Comparison of ENCODE assay signal across 25 cellular contexts in the genomic region with DNA sequence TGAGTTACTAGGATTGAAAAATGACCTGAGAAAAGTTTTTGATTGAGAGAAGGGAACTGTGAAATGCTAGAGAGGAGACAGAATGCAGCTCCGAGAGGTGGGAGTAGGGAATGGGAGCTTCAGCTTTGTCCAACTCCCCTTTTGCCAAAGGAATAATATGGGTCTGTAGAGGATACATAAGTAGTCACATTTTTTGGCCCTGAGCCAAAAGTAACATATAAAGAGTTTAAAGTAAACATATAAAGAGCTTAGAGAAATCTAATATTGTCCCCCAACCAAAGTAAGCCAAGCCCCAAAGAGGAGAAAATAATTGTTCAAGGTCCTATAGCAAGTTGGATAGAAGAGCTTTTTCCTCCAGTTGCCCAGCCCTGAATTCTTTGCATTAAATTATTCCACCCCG.
"Had no signal": no experiment of that assay in that cellular context is flagged by ENCODE, and none has a peak within 500 bp of the region (broad histone marks: within the 10 kb centered on the region; RNA-seq: fewer than 3 reads in every experiment).

No MANE protein-coding gene starts in this region.

- ATAC-seq: activated CD8-positive, alpha-beta memory T cell treated with anti-CD3 and anti-CD28 coated beads, Interleukin-2, amount 10 ng/mL, durations not matched to agents 7 days and 5 days; body of pancreas; T-helper 17 cell; WTC11 had no signal

- H3K36me3 Mint-ChIP-seq: activated CD8-positive, alpha-beta memory T cell treated with anti-CD3 and anti-CD28 coated beads, Interleukin-2, amount 10 ng/mL, durations not matched to agents 7 days and 5 days; activated naive CD4-positive, alpha-beta T cell treated with anti-CD3 and anti-CD28 coated beads, Interleukin-2, amount 50 U/mL, for 24 hours had no signal

- H3K27me3 ChIP-seq: body of pancreas had no signal

- H3K27ac Mint-ChIP-seq: activated CD4-positive, alpha-beta T cell treated with anti-CD3 and anti-CD28 coated beads, Interleukin-2, amount 10 ng/mL, durations not matched to agents 24 days and 14 days; activated CD8-positive, alpha-beta memory T cell treated with anti-CD3 and anti-CD28 coated beads, Interleukin-2, amount 10 ng/mL, durations not matched to agents 7 days and 5 days; activated naive CD4-positive, alpha-beta T cell treated with anti-CD3 and anti-CD28 coated beads, Interleukin-2, amount 50 U/mL, for 24 hours; activated T-cell treated with anti-CD3 and anti-CD28 coated beads, Interleukin-2, amount 50 U/mL, for 24 hours; activated T-helper 1 cell treated with anti-CD3 and anti-CD28 coated beads, Interleukin-12 subunit alpha, Interleukin-12 subunit beta, Interleukin-2, Interleukin-4 antibody, amounts not matched to agents 30 ng/mL and 10 ng/mL and 1 ng/mL, durations not matched to agents 14 hours and 24 hours and 36 hours; T-helper 17 cell; WTC11 had no signal

- H3K4me3 Mint-ChIP-seq: activated CD4-positive, alpha-beta T cell treated with anti-CD3 and anti-CD28 coated beads, Interleukin-2, amount 10 ng/mL, durations not matched to agents 24 days and 14 days; activated CD8-positive, alpha-beta memory T cell treated with anti-CD3 and anti-CD28 coated beads, Interleukin-2, amount 10 ng/mL, durations not matched to agents 7 days and 5 days; activated naive CD4-positive, alpha-beta T cell treated with anti-CD3 and anti-CD28 coated beads, Interleukin-2, amount 50 U/mL, for 24 hours; activated T-cell treated with anti-CD3 and anti-CD28 coated beads, Interleukin-2, amount 50 U/mL, for 24 hours; activated T-helper 1 cell treated with anti-CD3 and anti-CD28 coated beads, Interleukin-12 subunit alpha, Interleukin-12 subunit beta, Interleukin-2, Interleukin-4 antibody, amounts not matched to agents 30 ng/mL and 10 ng/mL and 1 ng/mL, durations not matched to agents 14 hours and 24 hours and 36 hours; T-helper 17 cell; WTC11 had no signal

- H3K4me1 ChIP-seq: body of pancreas had no signal

- H3K4me3 ChIP-seq: body of pancreas had no signal

- H3K27me3 Mint-ChIP-seq: activated CD4-positive, alpha-beta T cell treated with anti-CD3 and anti-CD28 coated beads, Interleukin-2, amount 10 ng/mL, durations not matched to agents 24 days and 14 days; activated CD8-positive, alpha-beta memory T cell treated with anti-CD3 and anti-CD28 coated beads, Interleukin-2, amount 10 ng/mL, durations not matched to agents 7 days and 5 days; activated naive CD4-positive, alpha-beta T cell treated with anti-CD3 and anti-CD28 coated beads, Interleukin-2, amount 50 U/mL, for 24 hours; activated T-cell treated with anti-CD3 and anti-CD28 coated beads, Interleukin-2, amount 50 U/mL, for 24 hours; T-helper 17 cell had no signal

- H3K27ac ChIP-seq: body of pancreas had no signal

- H3K9me3 Mint-ChIP-seq: activated naive CD4-positive, alpha-beta T cell treated with anti-CD3 and anti-CD28 coated beads, Interleukin-2, amount 50 U/mL, for 24 hours had no signal

- H3K9me3 ChIP-seq: body of pancreas had no signal

- H3K4me1 Mint-ChIP-seq: activated CD4-positive, alpha-beta T cell treated with anti-CD3 and anti-CD28 coated beads, Interleukin-2, amount 10 ng/mL, durations not matched to agents 24 days and 14 days; activated CD8-positive, alpha-beta memory T cell treated with anti-CD3 and anti-CD28 coated beads, Interleukin-2, amount 10 ng/mL, durations not matched to agents 7 days and 5 days; activated naive CD4-positive, alpha-beta T cell treated with anti-CD3 and anti-CD28 coated beads, Interleukin-2, amount 50 U/mL, for 24 hours; T-helper 17 cell; WTC11 had no signal

- DNase-seq: activated CD4-positive, alpha-beta T cell treated with anti-CD3 and anti-CD28 coated beads for 1 hour; activated CD4-positive, alpha-beta T cell treated with anti-CD3 and anti-CD28 coated beads, Interleukin-2, amount 10 ng/mL, durations not matched to agents 24 days and 14 days; activated CD4-positive, alpha-beta T cell treated with anti-CD3 and anti-CD28 coated beads, Interleukin-2, amount 50 U/mL, for 48 hours; activated CD8-positive, alpha-beta memory T cell treated with anti-CD3 and anti-CD28 coated beads, Interleukin-2, amount 10 ng/mL, durations not matched to agents 7 days and 5 days; activated effector memory CD4-positive, alpha-beta T cell treated with Interleukin-2 at 50 U/mL for 16 hours; activated naive CD4-positive, alpha-beta T cell; activated T-cell treated with anti-CD3 and anti-CD28 coated beads, Interleukin-2, amount 50 U/mL, for 24 hours; aorta; body of pancreas; central memory CD4-positive, alpha-beta T cell; cortex of kidney; Karpas-422; NCI-H1092; NCI-H1417; NCI-H1930; NCI-H2171; NCI-H345; NCI-H510A; NCI-H526 treated with DMSO at 0.1 percent for 48 hours; SHP77 treated with DMSO at 0.1 percent for 48 hours; T-helper 17 cell; T-helper 9 cell had no signal
